Comparison of ENCODE assay signal across 21 cellular contexts in genomic region chrX:20968996-20969395, GRCh38.
DNase-seq lines count a peak whose midpoint lies in the region; ATAC-seq and TF ChIP-seq lines count a peak whose summit lies in the region.
"Had no signal": no experiment of that assay in that cellular context is flagged by ENCODE, and none has a peak within 500 bp of the region (broad histone marks: within the 10 kb centered on the region; RNA-seq: fewer than 3 reads in every experiment).

No MANE protein-coding gene starts in this region.

- H3K27me3 Mint-ChIP-seq in MCF 10A (ENCODE audit: insufficient read depth, unreplicated experiment) (no peaks in the 10 kb centered on the region), CD14-positive monocyte (ENCODE audit: low read depth in 3 of 3) (no peaks in the 10 kb centered on the region)
- H3K27me3 Mint-ChIP-seq: activated naive CD8-positive, alpha-beta T cell treated with anti-CD3 and anti-CD28 coated beads, Interleukin-2, amount 50 U/mL, for 24 hours; CD4-positive, alpha-beta T cell; central memory CD8-positive, alpha-beta T cell; effector memory CD8-positive, alpha-beta T cell had no signal

- BruUV-seq in MCF 10A (replicated peaks; lab: Mats Ljungman, UMichigan), result no TSS peak

- H3K36me3 Mint-ChIP-seq in MCF 10A (ENCODE audit: insufficient read depth, unreplicated experiment) (peaks cover 6% of the 10 kb centered on the region), CD14-positive monocyte (no peaks in the 10 kb centered on the region)
- H3K36me3 Mint-ChIP-seq: mesothelial cell of epicardium had no signal

- H3K4me1 Mint-ChIP-seq in MCF 10A (ENCODE audit: insufficient read depth, unreplicated experiment), result peaks cover 3% of the 10 kb centered on the region
- H3K4me1 Mint-ChIP-seq in CD14-positive monocyte, result no peaks in the 10 kb centered on the region
- H3K4me1 Mint-ChIP-seq: activated naive CD8-positive, alpha-beta T cell treated with anti-CD3 and anti-CD28 coated beads, Interleukin-2, amount 50 U/mL, for 24 hours; central memory CD8-positive, alpha-beta T cell had no signal

- intact Hi-C loops in MCF 10A (cut with micrococcal nuclease), result no loop called here
- intact Hi-C loops in breast epithelium (cut with DNase I; ENCODE audit: low total_unique reads), result no loop called here
- intact Hi-C loops in posterior vena cava (cut with DNase I), result no loop called here
- intact Hi-C loops in CD14-positive monocyte (cut with micrococcal nuclease), result no loop called here

- POLR2A ChIA-PET in MCF 10A (lab: Yijun Ruan, JAX), result no interaction called here

- H3K36me3 ChIP-seq in breast epithelium, result no peaks in the 10 kb centered on the region
- H3K36me3 ChIP-seq: neutrophil, uterus had no signal

- no peaks in the 10 kb centered on the region for H3K27me3 ChIP-seq in breast epithelium
- H3K27me3 ChIP-seq: neutrophil, uterus had no signal

- no peak overlapping the region for H3K27ac ChIP-seq in breast epithelium
- H3K27ac ChIP-seq: neutrophil, uterus had no signal

- no peak for TF ChIP-seq POLR2A in breast epithelium (IDR thresholded peaks at IDR 0.05)

- no peaks in the 10 kb centered on the region for H3K4me1 ChIP-seq in breast epithelium
- H3K4me1 ChIP-seq: uterus had no signal

- CTCF ChIA-PET in MCF 10A (lab: Yijun Ruan, JAX), result interaction anchor here (0.8 to 1.0 kb wide), 2 partner anchors 19 to 438 kb away, joined by 3 read pairs; no protein-coding TSS in a partner anchor

- H3K4me3 ChIP-seq in breast epithelium, result no peak overlapping the region
- H3K4me3 ChIP-seq: uterus had no signal

- no peak for ATAC-seq in HG03354 (IDR thresholded peaks at IDR 0.05; ENCODE audit: poor library complexity, severe bottlenecking, unreplicated experiment)
- ATAC-seq: activated naive CD8-positive, alpha-beta T cell treated with anti-CD3 and anti-CD28 coated beads, Interleukin-2, amount 50 U/mL, for 24 hours; effector memory CD8-positive, alpha-beta T cell; sciatic nerve had no signal

- TF ChIP-seq CTCF in MCF 10A (IDR thresholded peaks at IDR 0.05; ENCODE audit: unreplicated experiment) (no peak), breast epithelium (IDR thresholded peaks at IDR 0.05) (no peak), CD14-positive monocyte (IDR thresholded peaks at IDR 0.05) (no peak)

- H3K27ac Mint-ChIP-seq in MCF 10A (ENCODE audit: low read depth, unreplicated experiment) (no peak overlapping the region), CD14-positive monocyte (no peak overlapping the region)
- H3K27ac Mint-ChIP-seq: activated naive CD8-positive, alpha-beta T cell treated with anti-CD3 and anti-CD28 coated beads, Interleukin-2, amount 50 U/mL, for 24 hours; CD4-positive, alpha-beta T cell; effector memory CD8-positive, alpha-beta T cell; mesothelial cell of epicardium had no signal

- H3K4me3 Mint-ChIP-seq in MCF 10A (ENCODE audit: unreplicated experiment) (no peak overlapping the region), CD14-positive monocyte (no peak overlapping the region)
- H3K4me3 Mint-ChIP-seq: activated naive CD8-positive, alpha-beta T cell treated with anti-CD3 and anti-CD28 coated beads, Interleukin-2, amount 50 U/mL, for 24 hours; CD4-positive, alpha-beta T cell; central memory CD8-positive, alpha-beta T cell; effector memory CD8-positive, alpha-beta T cell; mesothelial cell of epicardium had no signal

- DNase-seq in MCF 10A (ENCODE audit: unreplicated experiment) (peak; percentile 59), breast epithelium (ENCODE audit: low spot score in 2 of 2) (no peak), SW480 (ENCODE audit: low spot score) (peak; percentile 29), islet precursor cell (peak; percentile 87), posterior vena cava (ENCODE audit: low spot score) (no peak), CD14-positive monocyte (ENCODE audit: low spot score) (no peak), OCI-M1 (lab: John Stamatoyannopoulos, UW) (no peak)
- DNase-seq: activated CD8-positive, alpha-beta memory T cell treated with anti-CD3 and anti-CD28 coated beads for 24 hours; activated naive CD8-positive, alpha-beta T cell treated with anti-CD3 and anti-CD28 coated beads, Interleukin-2, amount 50 U/mL, for 24 hours; CD4-positive, alpha-beta T cell; effector memory CD8-positive, alpha-beta T cell; hypothalamus; kidney glomerular epithelial cell; NCI-H1048; T-helper 1 cell; uterus had no signal

- H3K9me3 ChIP-seq in breast epithelium, result no peaks in the 10 kb centered on the region
- H3K9me3 ChIP-seq: neutrophil, uterus had no signal

- H3K9me3 Mint-ChIP-seq in MCF 10A (ENCODE audit: unreplicated experiment) (peaks cover 8% of the 10 kb centered on the region), CD14-positive monocyte (peaks cover 0 to 6% (median 0%) of the 10 kb centered on the region in 7 donors)
- H3K9me3 Mint-ChIP-seq: activated naive CD8-positive, alpha-beta T cell treated with anti-CD3 and anti-CD28 coated beads, Interleukin-2, amount 50 U/mL, for 24 hours; CD4-positive, alpha-beta T cell; central memory CD8-positive, alpha-beta T cell; effector memory CD8-positive, alpha-beta T cell had no signal

Comparison
In these comparisons a context has a peak if more than half of its experiments do, and no peak if none do; other contexts are left out.
1. DNase-seq: peak in MCF 10A (single experiment), SW480 (single experiment) and islet precursor cell (single experiment); none in breast epithelium (0 of 2), posterior vena cava (single experiment), CD14-positive monocyte (single experiment) and OCI-M1 (single experiment).